14 cellular contexts compared by ENCODE assay signal in genomic region chr3:109059289-109059688, GRCh38. TPM values are rescaled to one million over a fixed set of nuclear protein-coding genes. Genes with fewer than 3 reads are reported as not detected.
A peak's percentile ranks its signal among the peaks of the same experiment; 100 is the strongest.
DNase-seq lines count a peak whose midpoint lies in the region; ATAC-seq and FAIRE-seq lines count a peak whose summit lies in the region.
"Had no signal": no experiment of that assay in that cellular context is flagged by ENCODE, and none has a peak within 500 bp of the region (broad histone marks: within the 10 kb centered on the region; RNA-seq: fewer than 3 reads in every experiment).

No MANE protein-coding gene starts in this region.

- peaks cover 2 to 11% (median 6%) of the 10 kb centered on the region in 5 donors for H3K27me3 Mint-ChIP-seq in naive thymus-derived CD8-positive, alpha-beta T cell
- peaks cover 13 to 35% (median 24%) of the 10 kb centered on the region in 5 donors for H3K27me3 Mint-ChIP-seq in naive thymus-derived CD4-positive, alpha-beta T cell

- intact Hi-C loops in naive thymus-derived CD4-positive, alpha-beta T cell (cut with micrococcal nuclease) = no loop called here

- DNase-seq in small intestine (peak; percentile 5), activated gamma-delta T cell (lab: John Stamatoyannopoulos, UW) (no peak)
- DNase-seq in naive thymus-derived CD8-positive, alpha-beta T cell = no peak
- DNase-seq in naive thymus-derived CD4-positive, alpha-beta T cell = no peak
- DNase-seq: activated CD8-positive, alpha-beta T cell treated with anti-CD3 and anti-CD28 coated beads, Interleukin-2, amount 10 ng/mL, durations not matched to agents 7 days and 5 days; aorta; NCI-H187 had no signal

- no peak overlapping the region for H3K4me3 ChIP-seq in small intestine (ENCODE audit: low read depth in 1 of 2, low read length in 2 of 2)
- H3K4me3 ChIP-seq in naive thymus-derived CD4-positive, alpha-beta T cell (ENCODE audit: low read length) = no peak overlapping the region
- H3K4me3 ChIP-seq: esophagus muscularis mucosa had no signal

- no peaks in the 10 kb centered on the region for H3K27me3 ChIP-seq in small intestine (ENCODE audit: control insufficient read depth in 2 of 2, insufficient read depth in 2 of 2, low read length in 2 of 2)
- H3K27me3 ChIP-seq in naive thymus-derived CD4-positive, alpha-beta T cell (ENCODE audit: control insufficient read depth in 2 of 2, insufficient read depth in 2 of 2, low read length in 2 of 2) = no peaks in the 10 kb centered on the region
- H3K27me3 ChIP-seq: esophagus muscularis mucosa had no signal

- CTCF ChIA-PET in naive thymus-derived CD4-positive, alpha-beta T cell (lab: Charles Lee) = interaction anchor here (1.0 to 1.3 kb wide), 2 partner anchors 8 to 15 kb away, joined by 3 to 4 read pairs; no protein-coding TSS in a partner anchor

- no peaks in the 10 kb centered on the region for H3K36me3 Mint-ChIP-seq in naive thymus-derived CD8-positive, alpha-beta T cell
- no peaks in the 10 kb centered on the region for H3K36me3 Mint-ChIP-seq in naive thymus-derived CD4-positive, alpha-beta T cell

- POLR2A ChIA-PET in naive thymus-derived CD8-positive, alpha-beta T cell (lab: Charles Lee) = no interaction called here
- POLR2A ChIA-PET in naive thymus-derived CD4-positive, alpha-beta T cell (lab: Charles Lee) = no interaction called here

- no peak for FAIRE-seq in small intestine (lab: Jason Lieb, UNC)

- H3K36me3 ChIP-seq in small intestine (ENCODE audit: control insufficient read depth in 2 of 2, insufficient read depth in 2 of 2, low read length in 2 of 2) = no peaks in the 10 kb centered on the region
- H3K36me3 ChIP-seq in naive thymus-derived CD4-positive, alpha-beta T cell (ENCODE audit: control insufficient read depth in 2 of 3, insufficient read depth in 3 of 3, low read length in 3 of 3) = no peaks in the 10 kb centered on the region
- H3K36me3 ChIP-seq: esophagus muscularis mucosa had no signal

- H3K9me3 Mint-ChIP-seq in naive thymus-derived CD8-positive, alpha-beta T cell = no peaks in the 10 kb centered on the region
- no peaks in the 10 kb centered on the region for H3K9me3 Mint-ChIP-seq in naive thymus-derived CD4-positive, alpha-beta T cell

- H3K9me3 ChIP-seq in small intestine (ENCODE audit: control insufficient read depth, low read depth) = no peaks in the 10 kb centered on the region
- no peaks in the 10 kb centered on the region for H3K9me3 ChIP-seq in naive thymus-derived CD4-positive, alpha-beta T cell (ENCODE audit: control insufficient read depth in 2 of 3, low read length in 3 of 3)
- H3K9me3 ChIP-seq: esophagus muscularis mucosa had no signal

- no peak overlapping the region for H3K4me3 Mint-ChIP-seq in naive thymus-derived CD8-positive, alpha-beta T cell
- H3K4me3 Mint-ChIP-seq in naive thymus-derived CD4-positive, alpha-beta T cell = no peak overlapping the region
- H3K4me3 Mint-ChIP-seq: activated CD8-positive, alpha-beta T cell treated with anti-CD3 and anti-CD28 coated beads, Interleukin-2, amount 10 ng/mL, durations not matched to agents 7 days and 5 days had no signal

- WGBS in small intestine, 3 donors = 9 to 11% (median 9%) methylated on average over 5 of the region's 5 CpGs

- H3K4me1 Mint-ChIP-seq in naive thymus-derived CD8-positive, alpha-beta T cell = peaks cover 0 to 12% (median 3%) of the 10 kb centered on the region in 4 donors
- H3K4me1 Mint-ChIP-seq in naive thymus-derived CD4-positive, alpha-beta T cell = peaks cover 0 to 11% (median 0%) of the 10 kb centered on the region in 7 donors

- no peak overlapping the region for H3K27ac ChIP-seq in small intestine (ENCODE audit: low read depth in 1 of 2, low read length in 1 of 2)
- no peak overlapping the region for H3K27ac ChIP-seq in naive thymus-derived CD4-positive, alpha-beta T cell (ENCODE audit: low read depth, low read length)
- H3K27ac ChIP-seq: esophagus muscularis mucosa had no signal

- ATAC-seq in GM18909 (IDR thresholded peaks at IDR 0.05; ENCODE audit: poor library complexity, unreplicated experiment) (peak; percentile 88), HG02571 (IDR thresholded peaks at IDR 0.05; ENCODE audit: unreplicated experiment) (peak; percentile 66), HG03558 (IDR thresholded peaks at IDR 0.05; ENCODE audit: extremely low read depth, unreplicated experiment) (peak; percentile 57)
- ATAC-seq in naive thymus-derived CD8-positive, alpha-beta T cell = no peak
- ATAC-seq in naive thymus-derived CD4-positive, alpha-beta T cell = no peak
- ATAC-seq: activated CD8-positive, alpha-beta T cell treated with anti-CD3 and anti-CD28 coated beads, Interleukin-2, amount 10 ng/mL, durations not matched to agents 7 days and 5 days; Right ventricle myocardium inferior had no signal

- H3K27ac Mint-ChIP-seq in naive thymus-derived CD8-positive, alpha-beta T cell = no peak overlapping the region
- no peak overlapping the region for H3K27ac Mint-ChIP-seq in naive thymus-derived CD4-positive, alpha-beta T cell
- H3K27ac Mint-ChIP-seq: activated CD8-positive, alpha-beta T cell treated with anti-CD3 and anti-CD28 coated beads, Interleukin-2, amount 10 ng/mL, durations not matched to agents 7 days and 5 days; progenitor cell of endocrine pancreas had no signal

- H3K4me1 ChIP-seq in small intestine (ENCODE audit: control insufficient read depth in 2 of 2, insufficient read depth in 1 of 2, low read depth in 1 of 2, low read length in 1 of 2) = no peaks in the 10 kb centered on the region
- H3K4me1 ChIP-seq in naive thymus-derived CD4-positive, alpha-beta T cell (ENCODE audit: control insufficient read depth in 2 of 2, insufficient read depth in 2 of 2, low read length in 2 of 2) = no peaks in the 10 kb centered on the region

RNA-seq across cellular contexts. Expression of gene MORC1, which starts 58.6 kb away (rescaled TPM):
- polyA plus RNA-seq in small intestine = not detected
- not detected for total RNA-seq in naive thymus-derived CD8-positive, alpha-beta T cell
- not detected for polyA plus RNA-seq in naive thymus-derived CD8-positive, alpha-beta T cell
- under 1 TPM in 1 of 5 experiments, not detected in 4; 0.12 TPM for total RNA-seq in naive thymus-derived CD4-positive, alpha-beta T cell
- not detected for polyA plus RNA-seq in naive thymus-derived CD4-positive, alpha-beta T cell
- total RNA-seq: activated CD8-positive, alpha-beta T cell treated with anti-CD3 and anti-CD28 coated beads, Interleukin-2, amount 10 ng/mL, durations not matched to agents 7 days and 5 days; aorta; esophagus muscularis mucosa; kidney epithelial cell; progenitor cell of endocrine pancreas; Right ventricle myocardium inferior had no signal
- polyA plus RNA-seq: aorta had no signal

Comparison
In these comparisons a context has a peak if more than half of its experiments do, and no peak if none do; other contexts are left out.
1. ATAC-seq: peak in GM18909 (single experiment), HG02571 (single experiment) and HG03558 (single experiment); none in naive thymus-derived CD8-positive, alpha-beta T cell (0 of 2) and naive thymus-derived CD4-positive, alpha-beta T cell (single experiment).